ENCODE assay signal across 29 cellular contexts in the genomic region with DNA sequence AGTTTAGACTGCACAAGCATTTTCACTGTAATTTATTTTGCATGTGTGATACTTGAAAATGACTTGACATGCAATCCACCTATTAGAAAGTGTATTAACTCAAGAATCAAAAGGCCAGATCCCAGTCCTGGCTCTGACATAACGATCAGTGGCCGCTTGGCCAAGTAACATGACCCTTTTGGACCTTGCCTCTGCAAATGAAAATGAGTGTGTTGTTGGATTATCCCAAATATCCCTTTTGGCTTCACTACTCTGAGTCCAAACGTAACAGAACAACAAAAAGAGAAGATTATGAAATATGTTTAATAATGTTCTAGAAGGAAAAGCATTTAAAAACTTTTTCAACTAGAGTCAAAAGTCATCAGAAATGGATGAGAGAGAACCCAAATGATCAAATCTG. TPM values are rescaled to one million over a fixed set of nuclear protein-coding genes. Genes with fewer than 3 reads are reported as not detected.
"Had no signal": no experiment of that assay in that cellular context is flagged by ENCODE, and none has a peak within 500 bp of the region (broad histone marks: within the 10 kb centered on the region; RNA-seq: fewer than 3 reads in every experiment).

No MANE protein-coding gene starts in this region.

- H3K9me3 Mint-ChIP-seq: dendritic cell treated with granulocyte-macrophage colony-stimulating factor and Interleukin-4, amounts not matched to agents 40 ng/mL and 50 ng/mL, for 4 days; effector memory CD8-positive, alpha-beta T cell; endodermal cell; immature natural killer cell had no signal

- H3K4me1 Mint-ChIP-seq: immature natural killer cell, naive B cell had no signal

- H3K27ac ChIP-seq: colonic mucosa, epithelial cell of prostate, esophagus squamous epithelium, foreskin keratinocyte, gastroesophageal sphincter, heart right ventricle, left lung, lower lobe of right lung had no signal

- H3K4me3 Mint-ChIP-seq: dendritic cell treated with granulocyte-macrophage colony-stimulating factor and Interleukin-4, amounts not matched to agents 40 ng/mL and 50 ng/mL, for 4 days; effector memory CD8-positive, alpha-beta T cell; endodermal cell; immature natural killer cell; mesothelial cell of epicardium; naive B cell had no signal

- H3K4me3 ChIP-seq: colonic mucosa, esophagus squamous epithelium, gastroesophageal sphincter, heart right ventricle, left lung, lower lobe of right lung, mucosa of descending colon had no signal

- DNase-seq: cerebellar nuclear complex; colonic mucosa; cortex of kidney; effector CD8-positive, alpha-beta T cell; effector memory CD8-positive, alpha-beta T cell; endodermal cell; erythroblast; esophagus squamous epithelium; foreskin keratinocyte; heart right ventricle; hypothalamus; immature natural killer cell; islet precursor cell; kidney; kidney glomerular epithelial cell; left colon; left lung; lower lobe of right lung; mesenchymal stem cell; mucosa of descending colon; naive B cell had no signal

- ATAC-seq: effector memory CD8-positive, alpha-beta T cell; esophagus mucosa; foreskin keratinocyte; gastroesophageal sphincter; left colon; left lung; lower lobe of right lung; mucosa of descending colon had no signal

- H3K27ac Mint-ChIP-seq: dendritic cell treated with granulocyte-macrophage colony-stimulating factor and Interleukin-4, amounts not matched to agents 40 ng/mL and 50 ng/mL, for 4 days; effector memory CD8-positive, alpha-beta T cell; endodermal cell; immature natural killer cell; mesothelial cell of epicardium; naive B cell had no signal

- H3K36me3 ChIP-seq: colonic mucosa, esophagus squamous epithelium, heart right ventricle, left lung, lower lobe of right lung had no signal

- H3K4me1 ChIP-seq: colonic mucosa, esophagus squamous epithelium, foreskin keratinocyte, gastroesophageal sphincter, heart right ventricle, left lung, lower lobe of right lung had no signal

- H3K27me3 ChIP-seq: colonic mucosa, esophagus squamous epithelium, gastroesophageal sphincter, heart right ventricle, left lung had no signal

- FAIRE-seq: endometrium, frontal cortex, kidney had no signal

- H3K9me3 ChIP-seq: colonic mucosa, esophagus squamous epithelium, mucosa of descending colon had no signal

- H3K27me3 Mint-ChIP-seq: dendritic cell treated with granulocyte-macrophage colony-stimulating factor and Interleukin-4, amounts not matched to agents 40 ng/mL and 50 ng/mL, for 4 days had no signal

- H3K36me3 Mint-ChIP-seq: immature natural killer cell, mesothelial cell of epicardium, naive B cell had no signal

RNA-seq across cellular contexts. Expression of a gene that starts 19.0 kb away (rescaled TPM):
- polyA plus RNA-seq: foreskin keratinocyte had no signal

RNA-seq across cellular contexts. Expression of a gene that starts 19.1 kb away (rescaled TPM):
- total RNA-seq: chondrocyte, mesothelial cell of epicardium had no signal
- polyA plus RNA-seq: immature natural killer cell had no signal
